Comparison of ENCODE assay signal across 10 cellular contexts in genomic region chr5:167587768-167588167, GRCh38.
DNase-seq lines count a peak whose midpoint lies in the region; TF ChIP-seq lines count a peak whose summit lies in the region.
"Had no signal": no experiment of that assay in that cellular context is flagged by ENCODE, and none has a peak within 500 bp of the region (broad histone marks: within the 10 kb centered on the region; RNA-seq: fewer than 3 reads in every experiment).

No MANE protein-coding gene starts in this region.

- peak; percentile 30 for DNase-seq in DMS114 treated with DMSO at 0.1 percent for 48 hours (lab: John Stamatoyannopoulos, UW; ENCODE audit: unreplicated experiment)
- peak; percentile 32 for DNase-seq in LHCN-M2 (ENCODE audit: low read depth)
- DNase-seq in adrenal gland, result peak in 1 of 7 donors; percentile 4
- peak; percentile 49 for DNase-seq in mesenchymal stem cell
- no peak for DNase-seq in NCI-H2107 (lab: John Stamatoyannopoulos, UW)
- no peak for DNase-seq in GOT3 (lab: John Stamatoyannopoulos, UW)
- DNase-seq in NCI-H128 (lab: John Stamatoyannopoulos, UW; ENCODE audit: unreplicated experiment), result no peak
- no peak for DNase-seq in pons (ENCODE audit: low spot score)
- DNase-seq: immature natural killer cell, NCI-H2029 had no signal

- H3K4me3 ChIP-seq in adrenal gland (no peak overlapping the region), mesenchymal stem cell (ENCODE audit: insufficient read depth in 1 of 2, low read depth in 1 of 2, low read length in 2 of 2) (no peak overlapping the region)

- H3K9me3 ChIP-seq in adrenal gland (replicated peaks in 1 of 3), result no peaks in the 10 kb centered on the region
- no peaks in the 10 kb centered on the region for H3K9me3 ChIP-seq in mesenchymal stem cell (ENCODE audit: control insufficient read depth, low read length)

- no peaks in the 10 kb centered on the region for H3K27me3 ChIP-seq in adrenal gland
- H3K27me3 ChIP-seq in mesenchymal stem cell (ENCODE audit: control insufficient read depth in 1 of 2, insufficient read depth in 1 of 2, low read length in 2 of 2), result no peaks in the 10 kb centered on the region

- H3K4me1 ChIP-seq in adrenal gland (replicated peaks in 1 of 2) (no peaks in the 10 kb centered on the region), mesenchymal stem cell (ENCODE audit: control insufficient read depth, insufficient read depth, low read depth, low read length) (no peaks in the 10 kb centered on the region)

- H3K4ac ChIP-seq in mesenchymal stem cell (ENCODE audit: low read depth in 1 of 2, low read length in 2 of 2), result no peak overlapping the region

- H3K27ac ChIP-seq in adrenal gland, result no peak overlapping the region
- no peak overlapping the region for H3K27ac ChIP-seq in mesenchymal stem cell (ENCODE audit: low read length, poor library complexity, severe bottlenecking)

- H2BK5ac ChIP-seq in mesenchymal stem cell (ENCODE audit: low read depth, low read length, poor library complexity, severe bottlenecking), result no peak overlapping the region

- H2BK15ac ChIP-seq in mesenchymal stem cell (ENCODE audit: low read depth, poor library complexity, severe bottlenecking), result no peak overlapping the region

- no peak overlapping the region for H2BK12ac ChIP-seq in mesenchymal stem cell (ENCODE audit: low read length in 2 of 2)

- no peak overlapping the region for H2AK5ac ChIP-seq in mesenchymal stem cell (ENCODE audit: low read length, severe bottlenecking)

- no peak overlapping the region for H4K8ac ChIP-seq in mesenchymal stem cell (ENCODE audit: low read length)

- H3K23ac ChIP-seq in mesenchymal stem cell (ENCODE audit: low read length in 2 of 2), result no peak overlapping the region

- H2AFZ ChIP-seq in mesenchymal stem cell (ENCODE audit: low read depth, low read length), result no peak overlapping the region

- H3K36me3 ChIP-seq in adrenal gland (replicated peaks in 1 of 2) (no peaks in the 10 kb centered on the region), mesenchymal stem cell (ENCODE audit: control insufficient read depth in 1 of 2, insufficient read depth in 2 of 2, low read depth in 1 of 2, low read length in 2 of 2) (no peaks in the 10 kb centered on the region)

- H3K9ac ChIP-seq in mesenchymal stem cell (ENCODE audit: low read length), result no peak overlapping the region

- H4K91ac ChIP-seq in mesenchymal stem cell (ENCODE audit: low read length), result no peak overlapping the region

- no peak overlapping the region for H3K14ac ChIP-seq in mesenchymal stem cell (ENCODE audit: low read length in 2 of 2)

- no peak for TF ChIP-seq POLR2A in adrenal gland (IDR thresholded peaks at IDR 0.05)

- no peak overlapping the region for H3K18ac ChIP-seq in mesenchymal stem cell (ENCODE audit: low read depth in 1 of 2, low read length in 2 of 2)

- 20 to 38% (median 36%) methylated on average over 2 of the region's 2 CpGs for WGBS in adrenal gland, 4 donors
- 48% methylated on average over 2 of the region's 2 CpGs for WGBS in mesenchymal stem cell

- no peaks in the 10 kb centered on the region for H3K79me1 ChIP-seq in mesenchymal stem cell (replicated peaks; ENCODE audit: low read length, poor library complexity, severe bottlenecking)

- intact Hi-C loops in adrenal gland (cut with DNase I), result no loop called here

- no peak overlapping the region for H2BK120ac ChIP-seq in mesenchymal stem cell (ENCODE audit: low read depth, low read length)

- H3K4me2 ChIP-seq in mesenchymal stem cell (ENCODE audit: low read length, poor library complexity, severe bottlenecking), result no peak overlapping the region

- TF ChIP-seq CTCF in adrenal gland (IDR thresholded peaks at IDR 0.05), result peak in 5 of 6 experiments; percentile 7 to 30 (median 24)

Comparison
In these comparisons a context has a peak if more than half of its experiments do, and no peak if none do; other contexts are left out.
1. DNase-seq: peak in DMS114 treated with DMSO at 0.1 percent for 48 hours (single experiment), LHCN-M2 (single experiment) and mesenchymal stem cell (single experiment); none in NCI-H2107 (single experiment), GOT3 (single experiment), NCI-H128 (single experiment) and pons (single experiment).